9 cellular contexts compared by ENCODE assay signal in genomic region chr22:31106001-31106571, GRCh38. TPM values are rescaled to one million over a fixed set of nuclear protein-coding genes. Genes with fewer than 3 reads are reported as not detected.
DNase-seq lines count a peak whose midpoint lies in the region; ATAC-seq and TF ChIP-seq lines count a peak whose summit lies in the region.
"Had no signal": no experiment of that assay in that cellular context is flagged by ENCODE, and none has a peak within 500 bp of the region (broad histone marks: within the 10 kb centered on the region; RNA-seq: fewer than 3 reads in every experiment).

No MANE protein-coding gene starts in this region.

- no peaks in the 10 kb centered on the region for H3K79me1 ChIP-seq in mesenchymal stem cell (replicated peaks; ENCODE audit: low read length, poor library complexity, severe bottlenecking)

- intact Hi-C loops in activated naive CD4-positive, alpha-beta T cell treated with anti-CD3 and anti-CD28 coated beads for 36 hours (cut with micrococcal nuclease): loop anchor here (2.0 to 5.0 kb wide), 4 partner anchors 41 to 526 kb away; partner anchors contain the start of gene LIMK2
- intact Hi-C loops in MCF 10A (cut with micrococcal nuclease): no loop called here

- H4K20me1 ChIP-seq in Karpas-422 (ENCODE audit: insufficient read depth, low read depth, low read length): no peaks in the 10 kb centered on the region

- no peak for TF ChIP-seq EP300 in upper lobe of left lung (IDR thresholded peaks at IDR 0.05)

- H3K4ac ChIP-seq in mesenchymal stem cell (ENCODE audit: low read depth in 1 of 2, low read length in 2 of 2): peak overlapping the region in 1 of 2 experiments; percentile 1

- H2AK5ac ChIP-seq in mesenchymal stem cell (ENCODE audit: low read length, severe bottlenecking): peak overlapping the region; percentile 47

- peak overlapping the region; percentile 5 for H4K91ac ChIP-seq in mesenchymal stem cell (ENCODE audit: low read length)

- H3K9me3 ChIP-seq in mesenchymal stem cell (ENCODE audit: control insufficient read depth, low read length) (no peaks in the 10 kb centered on the region), upper lobe of left lung (no peaks in the 10 kb centered on the region), Karpas-422 (ENCODE audit: low read length) (no peaks in the 10 kb centered on the region)

- POLR2A ChIA-PET in MCF 10A (lab: Yijun Ruan, JAX): interaction anchor here (1.5 to 3.8 kb wide), 6 partner anchors 25 to 137 kb away, joined by 3 to 21 read pairs (median 8); partner anchors contain the start of genes MORC2, RNF185, SMTN and TUG1

- no peak overlapping the region for H2BK120ac ChIP-seq in mesenchymal stem cell (ENCODE audit: low read depth, low read length)

- no peak overlapping the region for H3K27ac ChIP-seq in mesenchymal stem cell (ENCODE audit: low read length, poor library complexity, severe bottlenecking)
- peak overlapping the region; percentile 86 to 96 (median 92) for H3K27ac ChIP-seq in upper lobe of left lung
- no peak overlapping the region for H3K27ac ChIP-seq in Karpas-422 (ENCODE audit: low read length)

- no peaks in the 10 kb centered on the region for H3K27me3 Mint-ChIP-seq in activated naive CD4-positive, alpha-beta T cell treated with anti-CD3 and anti-CD28 coated beads for 36 hours (ENCODE audit: low read depth)
- H3K27me3 Mint-ChIP-seq in activated naive CD4-positive, alpha-beta T cell treated with anti-CD3 and anti-CD28 coated beads, Interleukin-2, amount 10 ng/mL, durations not matched to agents 7 days and 5 days: peaks cover 24% of the 10 kb centered on the region
- H3K27me3 Mint-ChIP-seq in MCF 10A (ENCODE audit: insufficient read depth, unreplicated experiment): no peaks in the 10 kb centered on the region

- H3K4me3 ChIP-seq in mesenchymal stem cell (ENCODE audit: insufficient read depth in 1 of 2, low read depth in 1 of 2, low read length in 2 of 2) (peak overlapping the region; percentile 77 to 95), upper lobe of left lung (peak overlapping the region in 3 of 4 donors; percentile 56 to 76 (median 67)), Karpas-422 (ENCODE audit: low read length) (no peak overlapping the region)

- peaks cover 36 to 44% of the 10 kb centered on the region in 2 experiments for H3K36me3 ChIP-seq in mesenchymal stem cell (ENCODE audit: control insufficient read depth in 1 of 2, insufficient read depth in 2 of 2, low read depth in 1 of 2, low read length in 2 of 2)
- peaks cover 0 to 24% (median 9%) of the 10 kb centered on the region in 4 donors for H3K36me3 ChIP-seq in upper lobe of left lung
- no peaks in the 10 kb centered on the region for H3K36me3 ChIP-seq in Karpas-422 (ENCODE audit: insufficient read depth, low read length)

- H2AFZ ChIP-seq in mesenchymal stem cell (ENCODE audit: low read depth, low read length) (no peak overlapping the region), Karpas-422 (ENCODE audit: low read length) (no peak overlapping the region)

- no peaks in the 10 kb centered on the region for H3K27me3 ChIP-seq in mesenchymal stem cell (ENCODE audit: control insufficient read depth in 1 of 2, insufficient read depth in 1 of 2, low read length in 2 of 2)
- no peaks in the 10 kb centered on the region for H3K27me3 ChIP-seq in upper lobe of left lung
- no peaks in the 10 kb centered on the region for H3K27me3 ChIP-seq in Karpas-422 (ENCODE audit: low read length)

- H3K9me3 Mint-ChIP-seq in activated naive CD4-positive, alpha-beta T cell treated with anti-CD3 and anti-CD28 coated beads for 36 hours: no peaks in the 10 kb centered on the region
- H3K9me3 Mint-ChIP-seq in activated naive CD4-positive, alpha-beta T cell treated with anti-CD3 and anti-CD28 coated beads, Interleukin-2, amount 10 ng/mL, durations not matched to agents 7 days and 5 days: no peaks in the 10 kb centered on the region
- no peaks in the 10 kb centered on the region for H3K9me3 Mint-ChIP-seq in MCF 10A (ENCODE audit: unreplicated experiment)

- H3K4me1 ChIP-seq in mesenchymal stem cell (ENCODE audit: control insufficient read depth, insufficient read depth, low read depth, low read length): peaks cover 27% of the 10 kb centered on the region
- peaks cover 15 to 22% (median 20%) of the 10 kb centered on the region in 4 donors for H3K4me1 ChIP-seq in upper lobe of left lung
- H3K4me1 ChIP-seq in Karpas-422 (ENCODE audit: low read length): peaks cover 14% of the 10 kb centered on the region

- TF ChIP-seq POLR2A in upper lobe of left lung (IDR thresholded peaks at IDR 0.05): no peak

- H2BK5ac ChIP-seq in mesenchymal stem cell (ENCODE audit: low read depth, low read length, poor library complexity, severe bottlenecking): no peak overlapping the region

- BruUV-seq in MCF 10A (replicated peaks; lab: Mats Ljungman, UMichigan): no TSS peak

- H3K14ac ChIP-seq in mesenchymal stem cell (ENCODE audit: low read length in 2 of 2): peak overlapping the region in 1 of 2 experiments; percentile 19

- H4K8ac ChIP-seq in mesenchymal stem cell (ENCODE audit: low read length): no peak overlapping the region

- H3K4me1 Mint-ChIP-seq in activated naive CD4-positive, alpha-beta T cell treated with anti-CD3 and anti-CD28 coated beads for 36 hours (ENCODE audit: low read depth): peaks cover 19% of the 10 kb centered on the region
- peaks cover 16% of the 10 kb centered on the region for H3K4me1 Mint-ChIP-seq in activated naive CD4-positive, alpha-beta T cell treated with anti-CD3 and anti-CD28 coated beads, Interleukin-2, amount 10 ng/mL, durations not matched to agents 7 days and 5 days
- H3K4me1 Mint-ChIP-seq in MCF 10A (ENCODE audit: insufficient read depth, unreplicated experiment): peaks cover 33% of the 10 kb centered on the region

- no peak overlapping the region for H3K18ac ChIP-seq in mesenchymal stem cell (ENCODE audit: low read depth in 1 of 2, low read length in 2 of 2)

- H3K4me2 ChIP-seq in mesenchymal stem cell (ENCODE audit: low read length, poor library complexity, severe bottlenecking) (peak overlapping the region; percentile 75), Karpas-422 (ENCODE audit: low read depth, low read length, poor library complexity, severe bottlenecking) (no peak overlapping the region)

- H3K9ac ChIP-seq in mesenchymal stem cell (ENCODE audit: low read length): peak overlapping the region; percentile 100
- H3K9ac ChIP-seq in Karpas-422 (ENCODE audit: low read length): no peak overlapping the region

- peak overlapping the region in 1 of 2 experiments; percentile 46 for H3K23ac ChIP-seq in mesenchymal stem cell (ENCODE audit: low read length in 2 of 2)

- no peak overlapping the region for H3K27ac Mint-ChIP-seq in activated naive CD4-positive, alpha-beta T cell treated with anti-CD3 and anti-CD28 coated beads for 36 hours
- H3K27ac Mint-ChIP-seq in activated naive CD4-positive, alpha-beta T cell treated with anti-CD3 and anti-CD28 coated beads, Interleukin-2, amount 10 ng/mL, durations not matched to agents 7 days and 5 days: no peak overlapping the region
- H3K27ac Mint-ChIP-seq in MCF 10A (ENCODE audit: low read depth, unreplicated experiment): peak overlapping the region; percentile 96

- H3K4me3 Mint-ChIP-seq in activated naive CD4-positive, alpha-beta T cell treated with anti-CD3 and anti-CD28 coated beads for 36 hours: peak overlapping the region; percentile 20
- no peak overlapping the region for H3K4me3 Mint-ChIP-seq in activated naive CD4-positive, alpha-beta T cell treated with anti-CD3 and anti-CD28 coated beads, Interleukin-2, amount 10 ng/mL, durations not matched to agents 7 days and 5 days
- peak overlapping the region; percentile 82 for H3K4me3 Mint-ChIP-seq in MCF 10A (ENCODE audit: unreplicated experiment)

- no peaks in the 10 kb centered on the region for H3K79me2 ChIP-seq in Karpas-422 (ENCODE audit: low read length)

- DNase-seq in activated naive CD4-positive, alpha-beta T cell treated with anti-CD3 and anti-CD28 coated beads for 36 hours: no peak
- no peak for DNase-seq in activated naive CD4-positive, alpha-beta T cell treated with anti-CD3 and anti-CD28 coated beads, Interleukin-2, amount 10 ng/mL, durations not matched to agents 7 days and 5 days
- DNase-seq in MCF 10A (ENCODE audit: unreplicated experiment) (no peak), mesenchymal stem cell (peak; percentile 33), upper lobe of left lung (no peak), Karpas-422 (no peak)
- DNase-seq in activated naive CD4-positive, alpha-beta T cell treated with anti-CD3 and anti-CD28 coated beads, Interleukin-2, amount 50 U/mL, for 16 hours: no peak
- DNase-seq: NCI-H1105 treated with DMSO at 0.1 percent for 48 hours had no signal

- H2BK15ac ChIP-seq in mesenchymal stem cell (ENCODE audit: low read depth, poor library complexity, severe bottlenecking): no peak overlapping the region

- ATAC-seq in upper lobe of left lung (ENCODE audit: low FRiP score in 2 of 2) (no peak), HG03457 (IDR thresholded peaks at IDR 0.05; ENCODE audit: unreplicated experiment) (no peak)

- no peaks in the 10 kb centered on the region for H3K36me3 Mint-ChIP-seq in activated naive CD4-positive, alpha-beta T cell treated with anti-CD3 and anti-CD28 coated beads for 36 hours (ENCODE audit: low read depth)
- no peaks in the 10 kb centered on the region for H3K36me3 Mint-ChIP-seq in activated naive CD4-positive, alpha-beta T cell treated with anti-CD3 and anti-CD28 coated beads, Interleukin-2, amount 10 ng/mL, durations not matched to agents 7 days and 5 days
- peaks cover 7% of the 10 kb centered on the region for H3K36me3 Mint-ChIP-seq in MCF 10A (ENCODE audit: insufficient read depth, unreplicated experiment)

- H2BK12ac ChIP-seq in mesenchymal stem cell (ENCODE audit: low read length in 2 of 2): peak overlapping the region in 1 of 2 experiments; percentile 37

- CTCF ChIA-PET in activated naive CD4-positive, alpha-beta T cell treated with anti-CD3 and anti-CD28 coated beads for 36 hours (lab: Charles Lee): no interaction called here
- CTCF ChIA-PET in activated naive CD4-positive, alpha-beta T cell treated with anti-CD3 and anti-CD28 coated beads, Interleukin-2, amount 10 ng/mL, durations not matched to agents 7 days and 5 days (lab: Charles Lee): interaction anchor here (1.7 kb wide), 1 partner anchor 16 kb away, joined by 5 read pairs; no protein-coding TSS in a partner anchor
- CTCF ChIA-PET in MCF 10A (lab: Yijun Ruan, JAX): interaction anchor here (0.6 to 4.7 kb wide), 5 partner anchors 21 to 1402 kb away, joined by 3 to 62 read pairs (median 3); no protein-coding TSS in a partner anchor

- TF ChIP-seq CTCF in MCF 10A (IDR thresholded peaks at IDR 0.05; ENCODE audit: unreplicated experiment) (no peak), upper lobe of left lung (IDR thresholded peaks at IDR 0.05) (no peak)

- H3K9me2 ChIP-seq in Karpas-422 (replicated peaks; ENCODE audit: insufficient read depth, low read length): no peaks in the 10 kb centered on the region

- 100% methylated on average over 3 of the region's 4 CpGs for WGBS in mesenchymal stem cell
- 62 to 79% methylated on average over 2 to 4 of the region's 4 CpGs for WGBS in upper lobe of left lung, 2 donors

RNA-seq across cellular contexts. Expression of gene SELENOM, which starts 1.3 kb away (rescaled TPM):
- 10 to 100 TPM in 1 of 2 experiments, 1 to 10 TPM in 1; 9.3 to 11.0 TPM for total RNA-seq in activated naive CD4-positive, alpha-beta T cell treated with anti-CD3 and anti-CD28 coated beads for 36 hours
- total RNA-seq in MCF 10A (2022): 44.9 and 88.7 TPM in 2 replicates
- 278 TPM for polyA plus RNA-seq in mesenchymal stem cell (2013, experiment 1 of 2)
- 285 TPM for polyA plus RNA-seq in mesenchymal stem cell (2013, experiment 2 of 2)
- 100 to 1,000 TPM in 3 of 6 donors, 10 to 100 TPM in 3; 51.3 to 154 (median 99.7) TPM for total RNA-seq in upper lobe of left lung
- 11.1 and 18.5 TPM in 2 replicates for total RNA-seq in Karpas-422 (2014; rRNA removed; shearing (Covaris generic); ENCODE audit: low replicate concordance)

RNA-seq across cellular contexts. Expression of gene INPP5J, which starts 16.7 kb away (rescaled TPM):
- total RNA-seq in activated naive CD4-positive, alpha-beta T cell treated with anti-CD3 and anti-CD28 coated beads for 36 hours: under 1 TPM; 0.12 to 0.17 TPM
- total RNA-seq in MCF 10A (2022) (0.61 and 0.66 TPM in 2 replicates), upper lobe of left lung (10 to 100 TPM in 1 of 6 donors, 1 to 10 TPM in 5; 3.0 to 28.3 (median 6.2) TPM)
- polyA plus RNA-seq in mesenchymal stem cell (2013, experiment 1 of 2): 2.2 TPM
- polyA plus RNA-seq in mesenchymal stem cell (2013, experiment 2 of 2): 2.2 TPM
- total RNA-seq in Karpas-422 (2014; rRNA removed; shearing (Covaris generic); ENCODE audit: low replicate concordance): 14.4 and 18.3 TPM in 2 replicates

RNA-seq across cellular contexts. Expression of gene SMTN, which starts 25.0 kb away (rescaled TPM):
- total RNA-seq in activated naive CD4-positive, alpha-beta T cell treated with anti-CD3 and anti-CD28 coated beads for 36 hours: 10 to 100 TPM; 46.2 to 47.6 TPM
- total RNA-seq in MCF 10A (2022) (69.5 and 80.2 TPM in 2 replicates), upper lobe of left lung (100 to 1,000 TPM in 1 of 6 donors, 10 to 100 TPM in 5; 26.1 to 104 (median 47.3) TPM)
- polyA plus RNA-seq in mesenchymal stem cell (2013, experiment 1 of 2): 71.2 TPM
- polyA plus RNA-seq in mesenchymal stem cell (2013, experiment 2 of 2): 67.2 TPM
- 23.5 and 27.9 TPM in 2 replicates for total RNA-seq in Karpas-422 (2014; rRNA removed; shearing (Covaris generic); ENCODE audit: low replicate concordance)

RNA-seq across cellular contexts. Expression of gene PLA2G3, which starts 34.2 kb away (rescaled TPM):
- not detected for total RNA-seq in activated naive CD4-positive, alpha-beta T cell treated with anti-CD3 and anti-CD28 coated beads for 36 hours
- total RNA-seq in MCF 10A (2022): not detected in 2 replicates
- polyA plus RNA-seq in mesenchymal stem cell (2013, experiment 1 of 2): 1.2 TPM
- polyA plus RNA-seq in mesenchymal stem cell (2013, experiment 2 of 2): 1.2 TPM
- total RNA-seq in upper lobe of left lung: 1 to 10 TPM in 5 of 6 donors, under 1 TPM in 1; 0.79 to 8.1 (median 5.5) TPM
- not detected in 2 replicates for total RNA-seq in Karpas-422 (2014; rRNA removed; shearing (Covaris generic); ENCODE audit: low replicate concordance)

RNA-seq across cellular contexts. Expression of gene RNF185, which starts 53.9 kb away (rescaled TPM):
- 10 to 100 TPM; 11.3 to 12.3 TPM for total RNA-seq in activated naive CD4-positive, alpha-beta T cell treated with anti-CD3 and anti-CD28 coated beads for 36 hours
- total RNA-seq in MCF 10A (2022): 34.6 and 44.8 TPM in 2 replicates
- polyA plus RNA-seq in mesenchymal stem cell (2013, experiment 1 of 2): 34.9 TPM
- 35.2 TPM for polyA plus RNA-seq in mesenchymal stem cell (2013, experiment 2 of 2)
- total RNA-seq in upper lobe of left lung: 10 to 100 TPM; 17.8 to 40.0 (median 34.1) TPM
- total RNA-seq in Karpas-422 (2014; rRNA removed; shearing (Covaris generic); ENCODE audit: low replicate concordance): 41.1 and 44.8 TPM in 2 replicates

Comparison
In these comparisons a context has a peak if more than half of its experiments do, and no peak if none do; other contexts are left out.
1. H3K27ac ChIP-seq: peak in upper lobe of left lung (4 of 4); none in mesenchymal stem cell (single experiment) and Karpas-422 (single experiment).